Comparison of ENCODE assay signal across 1 cellular context in the genomic region with DNA sequence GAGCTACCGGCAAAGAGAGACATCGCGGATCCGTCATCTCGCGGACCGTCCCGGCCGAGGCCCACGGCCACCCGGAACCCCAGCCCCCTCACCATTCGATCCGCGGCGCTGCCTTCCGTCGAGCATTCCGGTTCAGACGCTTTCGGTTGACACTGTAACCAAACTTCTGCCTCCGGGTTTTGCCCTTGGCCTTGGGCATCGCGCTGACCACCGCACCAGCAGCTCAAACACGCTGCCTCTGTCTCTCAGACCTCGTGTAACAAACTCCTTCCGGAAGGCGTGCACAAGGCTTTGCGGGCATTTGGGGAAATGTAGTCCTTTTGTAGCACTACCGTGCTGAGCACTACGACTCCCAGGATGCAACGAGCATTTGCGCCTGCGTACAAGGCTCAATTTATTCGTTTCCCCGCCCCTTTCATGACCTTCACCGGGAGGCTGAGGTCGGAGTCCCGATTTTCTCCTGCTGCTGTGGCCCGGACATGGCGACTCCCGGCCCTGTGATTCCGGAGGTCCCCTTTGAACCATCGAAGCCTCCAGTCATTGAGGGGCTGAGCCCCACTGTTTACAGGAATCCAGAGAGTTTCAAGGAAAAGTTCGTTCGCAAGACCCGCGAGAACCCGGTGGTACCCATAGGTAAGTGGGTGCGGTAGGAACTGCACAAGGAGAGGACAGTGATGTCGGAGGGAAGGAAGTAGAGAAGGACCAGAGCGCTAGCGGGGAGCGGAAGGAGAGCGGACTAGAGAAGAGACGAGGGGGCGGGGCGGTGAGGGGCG.
A peak's percentile ranks its signal among the peaks of the same experiment; 100 is the strongest.
TF ChIP-seq lines count a peak whose summit lies in the region.

A gene with protein sequence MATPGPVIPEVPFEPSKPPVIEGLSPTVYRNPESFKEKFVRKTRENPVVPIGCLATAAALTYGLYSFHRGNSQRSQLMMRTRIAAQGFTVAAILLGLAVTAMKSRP (plus strand): TSS at position 411 of the 773 bp plus-strand sequence. CDS start 69 bp downstream, at position 480.
A gene with protein sequence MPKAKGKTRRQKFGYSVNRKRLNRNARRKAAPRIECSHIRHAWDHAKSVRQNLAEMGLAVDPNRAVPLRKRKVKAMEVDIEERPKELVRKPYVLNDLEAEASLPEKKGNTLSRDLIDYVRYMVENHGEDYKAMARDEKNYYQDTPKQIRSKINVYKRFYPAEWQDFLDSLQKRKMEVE (minus strand): TSS at position 258 of the 773 bp plus-strand sequence. CDS start 59 bp downstream, at position 199.

TF ChIP-seq in HCT116, 20 proteins besides CTCF, POLR2A, EP300 and RAD21 (continued from another document):
- TF ChIP-seq, protein P1, sequence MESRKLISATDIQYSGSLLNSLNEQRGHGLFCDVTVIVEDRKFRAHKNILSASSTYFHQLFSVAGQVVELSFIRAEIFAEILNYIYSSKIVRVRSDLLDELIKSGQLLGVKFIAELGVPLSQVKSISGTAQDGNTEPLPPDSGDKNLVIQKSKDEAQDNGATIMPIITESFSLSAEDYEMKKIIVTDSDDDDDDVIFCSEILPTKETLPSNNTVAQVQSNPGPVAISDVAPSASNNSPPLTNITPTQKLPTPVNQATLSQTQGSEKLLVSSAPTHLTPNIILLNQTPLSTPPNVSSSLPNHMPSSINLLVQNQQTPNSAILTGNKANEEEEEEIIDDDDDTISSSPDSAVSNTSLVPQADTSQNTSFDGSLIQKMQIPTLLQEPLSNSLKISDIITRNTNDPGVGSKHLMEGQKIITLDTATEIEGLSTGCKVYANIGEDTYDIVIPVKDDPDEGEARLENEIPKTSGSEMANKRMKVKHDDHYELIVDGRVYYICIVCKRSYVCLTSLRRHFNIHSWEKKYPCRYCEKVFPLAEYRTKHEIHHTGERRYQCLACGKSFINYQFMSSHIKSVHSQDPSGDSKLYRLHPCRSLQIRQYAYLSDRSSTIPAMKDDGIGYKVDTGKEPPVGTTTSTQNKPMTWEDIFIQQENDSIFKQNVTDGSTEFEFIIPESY (IDR thresholded peaks at IDR 0.05; ENCODE audit: extremely low read depth, insufficient replicate concordance, low read length) = peak; percentile 93
